16 cellular contexts compared by ENCODE assay signal in the genomic region with DNA sequence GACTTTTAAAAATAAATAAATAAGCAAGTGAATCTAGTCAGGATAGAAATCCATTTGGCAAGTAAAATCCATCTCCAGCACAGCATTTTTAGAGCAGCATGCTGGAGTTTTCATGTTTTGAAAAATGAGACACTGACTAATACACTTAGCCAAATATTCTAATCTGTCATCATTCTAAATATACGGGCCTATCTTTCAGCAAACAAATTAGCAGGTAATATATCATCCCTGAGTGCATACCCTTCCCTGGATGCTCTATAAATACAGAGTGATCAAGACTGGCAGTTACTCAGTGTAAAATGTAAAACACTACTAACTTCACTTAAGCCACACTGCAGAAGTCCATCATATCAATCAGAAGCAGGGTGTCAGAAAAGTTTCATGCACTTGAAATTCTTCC.
"Had no signal": no experiment of that assay in that cellular context is flagged by ENCODE, and none has a peak within 500 bp of the region (broad histone marks: within the 10 kb centered on the region; RNA-seq: fewer than 3 reads in every experiment).

No MANE protein-coding gene starts in this region.

- H3K27ac Mint-ChIP-seq: activated CD8-positive, alpha-beta T cell treated with anti-CD3 and anti-CD28 coated beads, Interleukin-2, amount 10 ng/mL, durations not matched to agents 7 days and 5 days; neural progenitor cell had no signal

- H3K27me3 ChIP-seq: body of pancreas, neural progenitor cell, right lobe of liver, spleen had no signal

- H3K27ac ChIP-seq: body of pancreas, neural progenitor cell, right lobe of liver, spleen had no signal

- H3K9me3 Mint-ChIP-seq: activated naive CD4-positive, alpha-beta T cell treated with anti-CD3 and anti-CD28 coated beads, Interleukin-2, amount 50 U/mL, for 72 hours; neural progenitor cell; T-helper 1 cell treated with Interleukin-12 subunit alpha and Interleukin-12 subunit beta and Interleukin-4 antibody, amounts not matched to agents 30 μg/mL and 1 μg/mL, for 36 hours had no signal

- DNase-seq: activated CD4-positive, alpha-beta T cell treated with anti-CD3 and anti-CD28 coated beads for 48 hours; activated CD8-positive, alpha-beta memory T cell treated with anti-CD3 and anti-CD28 coated beads, Interleukin-2, amount 50 U/mL, for 4 hours; activated CD8-positive, alpha-beta T cell treated with anti-CD3 and anti-CD28 coated beads, Interleukin-2, amount 10 ng/mL, durations not matched to agents 7 days and 5 days; activated gamma-delta T cell; activated T-cell treated with anti-CD3 and anti-CD28 coated beads, Interleukin-2, amount 50 U/mL, for 48 hours; amygdala; body of pancreas; cerebellar nuclear complex; effector CD8-positive, alpha-beta T cell; head of caudate nucleus; mesendoderm; right lobe of liver; spleen had no signal

- H3K4me3 ChIP-seq: body of pancreas, neural progenitor cell, right lobe of liver, spleen had no signal

- H3K36me3 ChIP-seq: neural progenitor cell, right lobe of liver, spleen had no signal

- H3K36me3 Mint-ChIP-seq: activated naive CD4-positive, alpha-beta T cell treated with anti-CD3 and anti-CD28 coated beads, Interleukin-2, amount 50 U/mL, for 72 hours; neural progenitor cell had no signal

- H3K9me3 ChIP-seq: body of pancreas, right lobe of liver, spleen had no signal

- ATAC-seq: activated CD8-positive, alpha-beta T cell treated with anti-CD3 and anti-CD28 coated beads, Interleukin-2, amount 10 ng/mL, durations not matched to agents 7 days and 5 days; activated naive CD4-positive, alpha-beta T cell treated with anti-CD3 and anti-CD28 coated beads, Interleukin-2, amount 50 U/mL, for 72 hours; body of pancreas; right lobe of liver had no signal

- H3K4me3 Mint-ChIP-seq: activated CD8-positive, alpha-beta T cell treated with anti-CD3 and anti-CD28 coated beads, Interleukin-2, amount 10 ng/mL, durations not matched to agents 7 days and 5 days; T-helper 1 cell treated with Interleukin-12 subunit alpha and Interleukin-12 subunit beta and Interleukin-4 antibody, amounts not matched to agents 30 μg/mL and 1 μg/mL, for 36 hours had no signal
